11 cellular contexts compared by ENCODE assay signal in the genomic region with DNA sequence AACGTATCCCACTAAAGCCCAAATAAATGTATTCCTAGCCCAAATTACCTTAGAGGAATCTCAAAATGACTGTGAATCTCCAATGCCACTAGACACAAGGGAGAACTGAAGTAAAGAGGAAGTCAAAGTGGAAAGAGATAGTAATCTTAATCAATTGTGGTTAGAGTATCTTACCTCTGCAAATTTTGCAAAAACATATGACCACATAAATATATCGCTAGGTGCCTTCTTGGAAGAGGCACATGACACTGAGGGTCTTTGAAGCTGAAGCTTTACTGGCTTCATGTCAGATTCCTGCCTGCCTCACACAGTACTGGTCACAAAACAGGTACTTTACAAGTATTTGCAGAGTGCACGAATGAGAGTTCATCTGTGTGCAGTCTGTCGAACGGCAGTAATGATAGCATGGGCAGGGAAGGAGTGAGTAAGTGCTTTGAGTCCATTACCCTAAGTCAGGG.
DNase-seq lines count a peak whose midpoint lies in the region; ATAC-seq, FAIRE-seq and TF ChIP-seq lines count a peak whose summit lies in the region.
"Had no signal": no experiment of that assay in that cellular context is flagged by ENCODE, and none has a peak within 500 bp of the region (broad histone marks: within the 10 kb centered on the region; RNA-seq: fewer than 3 reads in every experiment).

No MANE protein-coding gene starts in this region.

- H3K23ac ChIP-seq in H1 (ENCODE audit: insufficient read length), result no peak overlapping the region

- H3K27ac ChIP-seq in H1 (ENCODE audit: low read depth, low read length), result no peak overlapping the region

- H3K4me3 ChIP-seq in H1 (ENCODE audit: extremely low read depth in 1 of 4, insufficient read depth in 2 of 4, low read depth in 3 of 4, low read length in 4 of 4), result no peak overlapping the region

- H3K14ac ChIP-seq in H1 (ENCODE audit: insufficient read length), result no peak overlapping the region

- WGBS in H1 (ENCODE audit: extremely low coverage in 1 of 2, insufficient coverage in 1 of 2, insufficient read length in 1 of 2, insufficient replicate concordance in 2 of 2, low coverage in 1 of 2, low lambda C conversion rate in 2 of 2, missing lambda C conversion rate in 1 of 2), 2 experiments, result 91% methylated on average over 5 of the region's 5 CpGs; no CpG with 5 or more reads in 1 of the 2 experiments

- H3K9ac ChIP-seq in H1 (replicated peaks in 1 of 4; ENCODE audit: extremely low read depth in 1 of 4, low read depth in 3 of 4, low read length in 3 of 4), result no peak overlapping the region

- peaks cover 45 to 51% (median 50%) of the 10 kb centered on the region in 3 donors for H3K4me1 Mint-ChIP-seq in T-cell
- H3K4me1 Mint-ChIP-seq in mesothelial cell of epicardium, result no peaks in the 10 kb centered on the region

- H4K91ac ChIP-seq in H1 (replicated peaks; ENCODE audit: insufficient read length, low read length), result no peak overlapping the region

- no peak overlapping the region for H3K18ac ChIP-seq in H1 (ENCODE audit: extremely low read depth, low read length)

- H2BK5ac ChIP-seq in H1 (ENCODE audit: low read depth, low read length), result no peak overlapping the region

- no peaks in the 10 kb centered on the region for H3K23me2 ChIP-seq in H1 (ENCODE audit: low read depth, low read length)

- TF ChIP-seq POLR2A in H1 (IDR thresholded peaks at IDR 0.05; ENCODE audit: control extremely low read depth in 1 of 2, low read depth in 2 of 2, low read length in 2 of 2), result no peak

- peak overlapping the region; percentile 75 to 90 for H3K27ac Mint-ChIP-seq in T-cell
- H3K27ac Mint-ChIP-seq in mesothelial cell of epicardium, result no peak overlapping the region

- no peak for TF ChIP-seq CTCF in H1 (IDR thresholded peaks at IDR 0.05; ENCODE audit: control extremely low read depth in 1 of 3, insufficient read depth in 1 of 3, low read depth in 1 of 3, low read length in 3 of 3)
- no peak for TF ChIP-seq CTCF in mesothelial cell of epicardium (IDR thresholded peaks at IDR 0.05; ENCODE audit: unreplicated experiment)

- no peak overlapping the region for H2BK15ac ChIP-seq in H1 (ENCODE audit: low read length)

- no peak overlapping the region for H4K8ac ChIP-seq in H1 (ENCODE audit: extremely low read depth, insufficient read depth, low read length)

- H2BK120ac ChIP-seq in H1 (replicated peaks; ENCODE audit: low read depth, low read length), result no peak overlapping the region

- peaks cover 9% of the 10 kb centered on the region for H3K36me3 Mint-ChIP-seq in T-cell
- peaks cover 15% of the 10 kb centered on the region for H3K36me3 Mint-ChIP-seq in mesothelial cell of epicardium

- peak overlapping the region; percentile 42; the same call in 1 of the 2 replicates for H2BK12ac ChIP-seq in H1 (ENCODE audit: low read depth, low read length)

- no peak for TF ChIP-seq RAD21 in H1 (IDR thresholded peaks at IDR 0.05 in 1 of 2, conservative IDR thresholded peaks at IDR 0.05 in 1 of 2; ENCODE audit: low read depth in 2 of 2, low read length in 2 of 2)

- no peak overlapping the region for H4K5ac ChIP-seq in H1 (ENCODE audit: insufficient read length, low read depth, low read length)

- H2AK5ac ChIP-seq in H1 (ENCODE audit: low read depth, low read length), result no peak overlapping the region

- H2AFZ ChIP-seq in H1 (ENCODE audit: low read length), result no peak overlapping the region

- DNase-seq in T-cell, result peak in 32 of 34 experiments; percentile 3 to 66 (median 34)
- DNase-seq in H1 (ENCODE audit: low read depth in 1 of 2, low spot score in 2 of 2), result no peak
- DNase-seq in mesothelial cell of epicardium (ENCODE audit: low spot score in 2 of 2, unreplicated experiment in 2 of 2), result no peak
- no peak for DNase-seq in DMS114 treated with DMSO at 0.1 percent for 48 hours (lab: John Stamatoyannopoulos, UW; ENCODE audit: unreplicated experiment)
- DNase-seq in NCI-H2107 (lab: John Stamatoyannopoulos, UW), result no peak
- no peak for DNase-seq in UCSD-AML1 (lab: John Stamatoyannopoulos, UW; ENCODE audit: unreplicated experiment)
- DNase-seq: head of caudate nucleus, NCI-H1417 treated with DMSO at 0.1 percent for 48 hours had no signal

- H4K20me1 ChIP-seq in H1 (replicated peaks in 1 of 2; ENCODE audit: control insufficient read depth in 1 of 2, insufficient read depth in 2 of 2, low read length in 2 of 2), result no peaks in the 10 kb centered on the region

- no peak overlapping the region for H3K4me2 ChIP-seq in H1 (ENCODE audit: insufficient read depth in 1 of 2, low read depth in 2 of 2, low read length in 2 of 2)

- H3K36me3 ChIP-seq in H1 (ENCODE audit: control insufficient read depth in 2 of 4, insufficient read depth in 4 of 4, low read length in 3 of 4), result peaks cover 0 to 7% (median 0%) of the 10 kb centered on the region in 4 experiments; a peak in 2 of 8 replicates

- H3K9me3 ChIP-seq in H1 (ENCODE audit: insufficient read depth in 2 of 2, low read depth in 1 of 2, low read length in 1 of 2), result peaks cover 18 to 26% of the 10 kb centered on the region in 2 experiments

- no peak overlapping the region for H3K56ac ChIP-seq in H1 (replicated peaks; ENCODE audit: insufficient read length, low read depth, low read length)

- FAIRE-seq in H1 (lab: Jason Lieb, UNC), result no peak
- FAIRE-seq: bronchial epithelial cell had no signal

- H3K4me1 ChIP-seq in H1 (replicated peaks in 1 of 4; ENCODE audit: control insufficient read depth in 3 of 4, insufficient read depth in 4 of 4, low read length in 3 of 4), result no peaks in the 10 kb centered on the region

- H3K9me3 Mint-ChIP-seq in T-cell, result peaks cover 9 to 13% (median 10%) of the 10 kb centered on the region in 3 donors
- peaks cover 29% of the 10 kb centered on the region for H3K9me3 Mint-ChIP-seq in mesothelial cell of epicardium

- H3K4me3 Mint-ChIP-seq in T-cell (peak overlapping the region; percentile 34 to 49 (median 37)), mesothelial cell of epicardium (no peak overlapping the region)

- no peak overlapping the region for H2BK20ac ChIP-seq in H1 (ENCODE audit: low read length)

- CTCF ChIA-PET in T-cell (lab: Charles Lee) (no interaction called here), H1 (lab: Charles Lee; ENCODE audit: partially characterized antibody) (interaction anchor here (1.1 to 1.8 kb wide), 6 partner anchors 9 to 292 kb away, joined by 3 to 6 read pairs (median 4); no protein-coding TSS in a partner anchor)

- H3K27me3 Mint-ChIP-seq in T-cell (no peaks in the 10 kb centered on the region), mesothelial cell of epicardium (ENCODE audit: low read depth) (no peaks in the 10 kb centered on the region)

- H3K79me1 ChIP-seq in H1 (ENCODE audit: low read depth, low read length), result no peaks in the 10 kb centered on the region

- POLR2A ChIA-PET in T-cell (lab: Charles Lee), result interaction anchor here in 1 of 2 donors (0.5 to 1.0 kb wide), 2 partner anchors 17 to 88 kb away, joined by 5 to 6 read pairs; no protein-coding TSS in a partner anchor
- POLR2A ChIA-PET in H1 (lab: Charles Lee; ENCODE audit: partially characterized antibody), result interaction anchor here (1.8 kb wide), 1 partner anchor 185 kb away, joined by 3 read pairs; the partner anchor contains the start of gene METTL8

- peak; percentile 81 for ATAC-seq in GM18502 (IDR thresholded peaks at IDR 0.05; ENCODE audit: poor library complexity, unreplicated experiment)
- ATAC-seq in HG02884 (IDR thresholded peaks at IDR 0.05; ENCODE audit: unreplicated experiment), result peak; percentile 69
- peak; percentile 88 to 98 (median 96) for ATAC-seq in T-cell (replicated peaks in 1 of 4)

- no peaks in the 10 kb centered on the region for H3K27me3 ChIP-seq in H1 (replicated peaks in 1 of 4; ENCODE audit: control insufficient read depth in 3 of 4, extremely low read depth in 1 of 4, insufficient read depth in 3 of 4, low read length in 3 of 4)

- H3K79me2 ChIP-seq in H1 (ENCODE audit: control insufficient read depth in 1 of 2, insufficient read depth in 2 of 2, low read length in 2 of 2), result no peaks in the 10 kb centered on the region

- TF ChIP-seq EP300 in H1 (IDR thresholded peaks at IDR 0.05; ENCODE audit: borderline replicate concordance in 1 of 2, low read depth in 2 of 2, low read length in 2 of 2), result no peak

- H3K4ac ChIP-seq in H1 (replicated peaks; ENCODE audit: insufficient read length, low read depth, low read length), result no peak overlapping the region

TF ChIP-seq in H1, 55 proteins besides CTCF, POLR2A, EP300 and RAD21:
- no peak for TF ChIP-seq FOSL1 (IDR thresholded peaks at IDR 0.05; ENCODE audit: insufficient read depth, low read depth, low read length)
- no peak for TF ChIP-seq GABPA (IDR thresholded peaks at IDR 0.05; ENCODE audit: borderline replicate concordance, insufficient read depth, low read length)
- TF ChIP-seq, protein P1, sequence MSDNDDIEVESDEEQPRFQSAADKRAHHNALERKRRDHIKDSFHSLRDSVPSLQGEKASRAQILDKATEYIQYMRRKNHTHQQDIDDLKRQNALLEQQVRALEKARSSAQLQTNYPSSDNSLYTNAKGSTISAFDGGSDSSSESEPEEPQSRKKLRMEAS (IDR thresholded peaks at IDR 0.05), result no peak
- no peak for TF ChIP-seq MAFK (IDR thresholded peaks at IDR 0.05; ENCODE audit: low read depth, low read length)
- no peak for TF ChIP-seq TCF12 (IDR thresholded peaks at IDR 0.05; ENCODE audit: low read depth, low read length)
- no peak for TF ChIP-seq CEBPB (IDR thresholded peaks at IDR 0.05; ENCODE audit: low read depth, low read length)
- no peak for TF ChIP-seq EZH2 (IDR thresholded peaks at IDR 0.05; ENCODE audit: low read depth, low read length, severe bottlenecking)
- no peak for TF ChIP-seq CBX5 (IDR thresholded peaks at IDR 0.05; ENCODE audit: low read depth, low read length)
- no peak for TF ChIP-seq SUZ12 (IDR thresholded peaks at IDR 0.05; ENCODE audit: low read length)
- TF ChIP-seq SAP30 (IDR thresholded peaks at IDR 0.05; ENCODE audit: insufficient read depth, insufficient replicate concordance, low read length), result no peak
- no peak for TF ChIP-seq SIRT6 (IDR thresholded peaks at IDR 0.05; ENCODE audit: low read length)
- no peak for TF ChIP-seq TAF7 (optimal IDR thresholded peaks at IDR 0.05; ENCODE audit: borderline replicate concordance, low read depth, low read length)
- TF ChIP-seq POLR2AphosphoS5 (IDR thresholded peaks at IDR 0.05; ENCODE audit: low read depth, low read length), result no peak
- TF ChIP-seq E2F6 (IDR thresholded peaks at IDR 0.05), result no peak
- TF ChIP-seq SIX5 (IDR thresholded peaks at IDR 0.05; ENCODE audit: low read depth, low read length), result no peak
- no peak for TF ChIP-seq RBBP5 (IDR thresholded peaks at IDR 0.05; ENCODE audit: borderline replicate concordance, low read depth, low read length)
- TF ChIP-seq SP1 (IDR thresholded peaks at IDR 0.05; ENCODE audit: low read depth, low read length), result no peak

Comparison
In these comparisons a context has a peak if more than half of its experiments do, and no peak if none do; other contexts are left out.
1. DNase-seq: peak in T-cell (32 of 34); none in H1 (0 of 2), mesothelial cell of epicardium (0 of 2), DMS114 treated with DMSO at 0.1 percent for 48 hours (single experiment), NCI-H2107 (single experiment) and UCSD-AML1 (single experiment).
2. Peak in every context shown above with its lines, with median percentiles within 50 percentile points of each other: ATAC-seq.